In the genomic region with DNA sequence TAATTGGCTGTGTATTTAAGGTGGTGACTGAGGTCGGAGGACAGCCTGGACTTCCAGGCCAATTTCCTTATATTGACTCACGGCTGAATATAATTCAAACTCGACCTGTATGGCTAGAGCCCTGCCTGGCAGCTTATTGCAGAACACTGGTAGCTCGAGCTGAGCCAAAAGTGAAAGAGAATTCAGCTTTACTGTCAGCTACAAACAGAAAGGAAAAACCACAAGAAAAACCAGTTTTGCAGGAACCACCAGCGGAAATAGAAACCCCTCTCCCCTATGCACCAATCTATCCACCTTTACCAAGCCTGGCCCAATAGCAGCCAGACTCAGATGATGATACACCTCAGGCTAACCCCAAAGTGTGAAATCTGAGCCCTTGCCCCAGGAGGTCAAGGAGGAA, we compare ENCODE assay signal across 9 cellular contexts.
A peak's percentile ranks its signal among the peaks of the same experiment; 100 is the strongest.
DNase-seq lines count a peak whose midpoint lies in the region; ATAC-seq, FAIRE-seq and TF ChIP-seq lines count a peak whose summit lies in the region.
"Had no signal": no experiment of that assay in that cellular context is flagged by ENCODE, and none has a peak within 500 bp of the region (broad histone marks: within the 10 kb centered on the region; RNA-seq: fewer than 3 reads in every experiment).

No MANE protein-coding gene starts in this region.

- peak overlapping the region; percentile 63 to 77; a peak in 4 of 6 replicates for H3K27ac ChIP-seq in A549
- no peak overlapping the region for H3K27ac ChIP-seq in MM.1S (ENCODE audit: low read length)

- H3K79me2 ChIP-seq in MM.1S (ENCODE audit: low read length): no peaks in the 10 kb centered on the region

- no peaks in the 10 kb centered on the region for H3K36me3 ChIP-seq in MM.1S (replicated peaks; ENCODE audit: insufficient read depth, low read length)

- TF ChIP-seq RAD21 in A549 (conservative IDR thresholded peaks at IDR 0.05 in 1 of 2, IDR thresholded peaks at IDR 0.05 in 1 of 2): no peak

- 36% methylated on average over 5 of the region's 5 CpGs for WGBS in A549 (ENCODE audit: missing lambda C conversion rate)

- TF ChIP-seq EP300 in A549 (IDR thresholded peaks at IDR 0.05): no peak

- no peaks in the 10 kb centered on the region for H3K27me3 Mint-ChIP-seq in T-helper 2 cell treated with Interferon-gamma antibody and Interleukin-4, amounts not matched to agents 5 μg/mL and 100 μg/mL, for 36 hours (ENCODE audit: low read depth)

- TF ChIP-seq CTCF in A549 (IDR thresholded peaks at IDR 0.05) (no peak), MM.1S (IDR thresholded peaks at IDR 0.05; ENCODE audit: low read length) (no peak)

- H3K9me2 ChIP-seq in MM.1S (replicated peaks; ENCODE audit: insufficient read depth, low read length): no peaks in the 10 kb centered on the region

- TF ChIP-seq POLR2A in A549 (IDR thresholded peaks at IDR 0.05; ENCODE audit: low read length): no peak

- H3K4me1 ChIP-seq in A549: peaks cover 14% of the 10 kb centered on the region
- no peaks in the 10 kb centered on the region for H3K4me1 ChIP-seq in MM.1S (ENCODE audit: low read length)

- H3K4me3 Mint-ChIP-seq in T-helper 2 cell treated with Interferon-gamma antibody and Interleukin-4, amounts not matched to agents 5 μg/mL and 100 μg/mL, for 36 hours: peak overlapping the region; percentile 83

- no peaks in the 10 kb centered on the region for H3K9me3 ChIP-seq in A549
- H3K9me3 ChIP-seq in MM.1S (replicated peaks; ENCODE audit: insufficient read depth, low read length): no peaks in the 10 kb centered on the region

- H3K36me3 Mint-ChIP-seq in T-helper 2 cell treated with Interferon-gamma antibody and Interleukin-4, amounts not matched to agents 5 μg/mL and 100 μg/mL, for 36 hours (ENCODE audit: low read depth): peaks cover 11% of the 10 kb centered on the region

- CTCF ChIA-PET in A549 (lab: Yijun Ruan, JAX): no interaction called here

- H3K9me3 Mint-ChIP-seq in T-helper 2 cell treated with Interferon-gamma antibody and Interleukin-4, amounts not matched to agents 5 μg/mL and 100 μg/mL, for 36 hours: no peaks in the 10 kb centered on the region

- FAIRE-seq in A549 (lab: Jason Lieb, UNC): no peak
- FAIRE-seq: G401.6 had no signal

- H3F3A ChIP-seq in MM.1S (ENCODE audit: insufficient read depth, low read length): no peaks in the 10 kb centered on the region

- peaks cover 39% of the 10 kb centered on the region for H3K4me1 Mint-ChIP-seq in T-helper 2 cell treated with Interferon-gamma antibody and Interleukin-4, amounts not matched to agents 5 μg/mL and 100 μg/mL, for 36 hours (ENCODE audit: low read depth)

- H2AFZ ChIP-seq in MM.1S (ENCODE audit: low read length): no peak overlapping the region

- no peaks in the 10 kb centered on the region for H4K20me1 ChIP-seq in MM.1S (ENCODE audit: insufficient read depth, low read length)

- no peak overlapping the region for H3K9ac ChIP-seq in MM.1S (ENCODE audit: low read length)

- intact Hi-C loops in left ventricle myocardium superior (cut with micrococcal nuclease): no loop called here

- DNase-seq in A549 (ENCODE audit: low read depth in 1 of 2, low spot score in 1 of 2): no peak
- peak; percentile 20 for DNase-seq in T-helper 2 cell treated with Interferon-gamma antibody and Interleukin-4, amounts not matched to agents 5 μg/mL and 100 μg/mL, for 36 hours (ENCODE audit: low spot score)
- DNase-seq in left ventricle myocardium superior: no peak
- DNase-seq in epidermal melanocyte (ENCODE audit: insufficient read length, low spot score): no peak
- no peak for DNase-seq in MM.1S
- DNase-seq in dedifferentiated amniotic fluid mesenchymal stem cell (ENCODE audit: extremely low spot score): no peak
- no peak for DNase-seq in DMS53 treated with DMSO at 0.1 percent for 48 hours (lab: John Stamatoyannopoulos, UW; ENCODE audit: unreplicated experiment)

- H3K4me2 ChIP-seq in A549: peak overlapping the region; percentile 85
- no peak overlapping the region for H3K4me2 ChIP-seq in MM.1S (ENCODE audit: low read depth, low read length)

- H3K4me3 ChIP-seq in A549 (peak overlapping the region; percentile 38; the same call in 2 of the 3 replicates), MM.1S (ENCODE audit: low read length) (no peak overlapping the region)

- H3K27me3 ChIP-seq in MM.1S (replicated peaks; ENCODE audit: insufficient read depth, low read length): no peaks in the 10 kb centered on the region

- ATAC-seq in A549 (peak; percentile 41 to 45; a peak in 3 of 6 replicates), GM21515 (IDR thresholded peaks at IDR 0.05; ENCODE audit: unreplicated experiment) (peak; percentile 47), left ventricle myocardium superior (peak; percentile 63)

- POLR2A ChIA-PET in A549 (lab: Yijun Ruan, JAX): no interaction called here

- H3K27ac Mint-ChIP-seq in T-helper 2 cell treated with Interferon-gamma antibody and Interleukin-4, amounts not matched to agents 5 μg/mL and 100 μg/mL, for 36 hours: peak overlapping the region; percentile 89

TF ChIP-seq in A549, 52 proteins besides CTCF, POLR2A, EP300 and RAD21:
- TF ChIP-seq SREBF2 (IDR thresholded peaks at IDR 0.05): no peak
- no peak for TF ChIP-seq ZFP36 (IDR thresholded peaks at IDR 0.05; ENCODE audit: borderline replicate concordance, partially characterized antibody)
- TF ChIP-seq, protein P1, sequence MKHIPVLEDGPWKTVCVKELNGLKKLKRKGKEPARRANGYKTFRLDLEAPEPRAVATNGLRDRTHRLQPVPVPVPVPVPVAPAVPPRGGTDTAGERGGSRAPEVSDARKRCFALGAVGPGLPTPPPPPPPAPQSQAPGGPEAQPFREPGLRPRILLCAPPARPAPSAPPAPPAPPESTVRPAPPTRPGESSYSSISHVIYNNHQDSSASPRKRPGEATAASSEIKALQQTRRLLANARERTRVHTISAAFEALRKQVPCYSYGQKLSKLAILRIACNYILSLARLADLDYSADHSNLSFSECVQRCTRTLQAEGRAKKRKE (CRISPR knock-in tag; IDR thresholded peaks at IDR 0.05; ENCODE audit: low read depth): no peak
- no peak for TF ChIP-seq RARB (CRISPR knock-in tag; IDR thresholded peaks at IDR 0.05)
- no peak for TF ChIP-seq TP53 (CRISPR knock-in tag; IDR thresholded peaks at IDR 0.05)
- TF ChIP-seq, protein P2, sequence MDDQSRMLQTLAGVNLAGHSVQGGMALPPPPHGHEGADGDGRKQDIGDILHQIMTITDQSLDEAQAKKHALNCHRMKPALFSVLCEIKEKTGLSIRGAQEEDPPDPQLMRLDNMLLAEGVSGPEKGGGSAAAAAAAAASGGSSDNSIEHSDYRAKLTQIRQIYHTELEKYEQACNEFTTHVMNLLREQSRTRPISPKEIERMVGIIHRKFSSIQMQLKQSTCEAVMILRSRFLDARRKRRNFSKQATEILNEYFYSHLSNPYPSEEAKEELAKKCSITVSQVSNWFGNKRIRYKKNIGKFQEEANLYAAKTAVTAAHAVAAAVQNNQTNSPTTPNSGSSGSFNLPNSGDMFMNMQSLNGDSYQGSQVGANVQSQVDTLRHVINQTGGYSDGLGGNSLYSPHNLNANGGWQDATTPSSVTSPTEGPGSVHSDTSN (IDR thresholded peaks at IDR 0.05): no peak
- no peak for TF ChIP-seq NPAS2 (CRISPR knock-in tag; IDR thresholded peaks at IDR 0.05; ENCODE audit: borderline replicate concordance)
- TF ChIP-seq HDAC2 (IDR thresholded peaks at IDR 0.05): no peak
- no peak for TF ChIP-seq FOXS1 (CRISPR knock-in tag; IDR thresholded peaks at IDR 0.05)
- TF ChIP-seq HEYL (CRISPR knock-in tag; IDR thresholded peaks at IDR 0.05): no peak
- TF ChIP-seq, protein P3, sequence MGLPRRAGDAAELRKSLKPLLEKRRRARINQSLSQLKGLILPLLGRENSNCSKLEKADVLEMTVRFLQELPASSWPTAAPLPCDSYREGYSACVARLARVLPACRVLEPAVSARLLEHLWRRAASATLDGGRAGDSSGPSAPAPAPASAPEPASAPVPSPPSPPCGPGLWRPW (IDR thresholded peaks at IDR 0.05): no peak
- TF ChIP-seq, protein P4, sequence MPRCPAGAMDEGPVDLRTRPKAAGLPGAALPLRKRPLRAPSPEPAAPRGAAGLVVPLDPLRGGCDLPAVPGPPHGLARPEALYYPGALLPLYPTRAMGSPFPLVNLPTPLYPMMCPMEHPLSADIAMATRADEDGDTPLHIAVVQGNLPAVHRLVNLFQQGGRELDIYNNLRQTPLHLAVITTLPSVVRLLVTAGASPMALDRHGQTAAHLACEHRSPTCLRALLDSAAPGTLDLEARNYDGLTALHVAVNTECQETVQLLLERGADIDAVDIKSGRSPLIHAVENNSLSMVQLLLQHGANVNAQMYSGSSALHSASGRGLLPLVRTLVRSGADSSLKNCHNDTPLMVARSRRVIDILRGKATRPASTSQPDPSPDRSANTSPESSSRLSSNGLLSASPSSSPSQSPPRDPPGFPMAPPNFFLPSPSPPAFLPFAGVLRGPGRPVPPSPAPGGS (IDR thresholded peaks at IDR 0.05): no peak
- TF ChIP-seq, protein P5, sequence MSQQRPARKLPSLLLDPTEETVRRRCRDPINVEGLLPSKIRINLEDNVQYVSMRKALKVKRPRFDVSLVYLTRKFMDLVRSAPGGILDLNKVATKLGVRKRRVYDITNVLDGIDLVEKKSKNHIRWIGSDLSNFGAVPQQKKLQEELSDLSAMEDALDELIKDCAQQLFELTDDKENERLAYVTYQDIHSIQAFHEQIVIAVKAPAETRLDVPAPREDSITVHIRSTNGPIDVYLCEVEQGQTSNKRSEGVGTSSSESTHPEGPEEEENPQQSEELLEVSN (IDR thresholded peaks at IDR 0.05; ENCODE audit: borderline replicate concordance, low read depth): no peak
- no peak for TF ChIP-seq SMC3 (IDR thresholded peaks at IDR 0.05)
- TF ChIP-seq JUN (IDR thresholded peaks at IDR 0.05): no peak
- TF ChIP-seq HOXB13 (CRISPR knock-in tag; IDR thresholded peaks at IDR 0.05; ENCODE audit: low read depth): no peak
